ENCODE assay signal across 1 cellular context in the genomic region with DNA sequence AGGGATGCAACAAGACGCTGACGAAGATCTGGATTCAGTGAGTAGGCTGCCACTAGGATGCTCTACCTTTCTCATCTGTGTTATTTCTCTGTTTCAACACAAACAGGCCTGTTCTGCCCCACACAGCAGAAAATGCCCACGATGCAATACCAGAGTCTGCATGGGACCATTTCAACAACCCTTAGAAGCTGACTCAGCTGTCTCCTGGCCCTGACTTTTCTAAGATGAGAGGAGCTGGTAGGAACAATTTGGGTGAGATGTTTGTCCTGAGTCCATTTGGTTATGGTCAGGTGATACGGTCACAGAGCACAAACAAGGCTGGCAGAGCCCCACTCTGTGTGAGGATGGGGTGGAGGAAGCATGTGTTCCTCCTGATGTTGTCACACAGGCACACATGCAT.
TF ChIP-seq lines count a peak whose summit lies in the region.

No MANE protein-coding gene starts in this region.

TF ChIP-seq in IMR-90, 13 proteins besides CTCF, POLR2A, EP300 and RAD21:
- TF ChIP-seq RFX5 (IDR thresholded peaks at IDR 0.05; ENCODE audit: low read depth, low read length), result no peak
- TF ChIP-seq MAFK (IDR thresholded peaks at IDR 0.05; ENCODE audit: low read depth, low read length), result peak; percentile 59
- no peak for TF ChIP-seq FOS (IDR thresholded peaks at IDR 0.05; ENCODE audit: low read depth, low read length)
- TF ChIP-seq, protein P1, sequence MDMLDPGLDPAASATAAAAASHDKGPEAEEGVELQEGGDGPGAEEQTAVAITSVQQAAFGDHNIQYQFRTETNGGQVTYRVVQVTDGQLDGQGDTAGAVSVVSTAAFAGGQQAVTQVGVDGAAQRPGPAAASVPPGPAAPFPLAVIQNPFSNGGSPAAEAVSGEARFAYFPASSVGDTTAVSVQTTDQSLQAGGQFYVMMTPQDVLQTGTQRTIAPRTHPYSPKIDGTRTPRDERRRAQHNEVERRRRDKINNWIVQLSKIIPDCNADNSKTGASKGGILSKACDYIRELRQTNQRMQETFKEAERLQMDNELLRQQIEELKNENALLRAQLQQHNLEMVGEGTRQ (IDR thresholded peaks at IDR 0.05; ENCODE audit: low read depth, low read length), result no peak
- TF ChIP-seq CEBPB (IDR thresholded peaks at IDR 0.05; ENCODE audit: low read depth, low read length), result no peak
